Comparison of ENCODE assay signal across 8 cellular contexts in the genomic region with DNA sequence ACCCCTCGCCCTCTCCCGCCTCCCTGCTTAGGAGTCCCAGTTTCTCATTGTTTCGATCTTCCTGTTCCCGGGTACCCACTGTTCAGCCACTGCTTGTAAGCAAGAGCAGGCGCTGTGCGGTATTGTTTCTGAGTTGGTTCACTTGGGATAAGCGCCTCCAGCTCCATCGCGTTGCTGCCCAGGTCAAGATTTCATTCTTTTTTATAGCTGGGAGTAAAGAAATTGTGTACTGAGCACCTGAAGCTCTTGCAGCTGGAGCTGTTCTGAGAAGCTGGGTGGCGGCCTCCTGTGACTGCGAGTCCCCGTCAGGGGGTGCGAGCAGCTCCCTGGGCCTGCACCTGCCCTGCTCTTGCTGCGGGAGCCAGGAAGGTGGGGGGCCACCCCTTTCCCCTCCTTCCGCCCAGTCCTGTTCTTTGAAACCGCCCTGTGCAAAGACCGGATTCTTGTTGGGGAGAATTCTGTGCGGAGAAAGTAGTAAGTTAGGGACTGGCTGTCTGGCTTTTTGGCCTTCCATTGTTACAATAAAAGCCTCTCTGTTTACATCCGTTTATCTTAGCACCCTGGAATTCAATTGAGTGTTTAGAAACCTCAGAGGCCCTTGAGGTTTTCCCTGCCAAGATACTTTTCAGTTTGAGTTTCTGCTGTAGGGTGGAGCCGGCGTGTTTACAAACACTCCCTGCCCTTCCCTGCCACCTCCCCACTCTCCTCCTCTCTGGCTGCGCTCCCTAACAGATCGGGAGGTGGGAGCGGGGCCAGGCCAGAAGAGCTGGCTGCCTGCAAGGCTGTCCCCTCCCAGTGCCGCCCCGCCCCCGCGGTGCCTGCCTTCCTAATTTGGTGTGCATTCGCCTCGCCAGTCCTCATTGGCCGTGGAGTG. TPM values are rescaled to one million over a fixed set of nuclear protein-coding genes. Genes with fewer than 3 reads are reported as not detected.
DNase-seq lines count a peak whose midpoint lies in the region; ATAC-seq and TF ChIP-seq lines count a peak whose summit lies in the region.

No MANE protein-coding gene starts in this region.

- H3K9me3 Mint-ChIP-seq in activated naive CD4-positive, alpha-beta T cell treated with anti-CD3 and anti-CD28 coated beads, Interleukin-2, amount 50 U/mL, for 24 hours, result no peaks in the 10 kb centered on the region

- H3K4me1 Mint-ChIP-seq in activated naive CD4-positive, alpha-beta T cell treated with anti-CD3 and anti-CD28 coated beads, Interleukin-2, amount 50 U/mL, for 24 hours, result peaks cover 83% of the 10 kb centered on the region

- H3K4me2 ChIP-seq in DOHH2 (ENCODE audit: low read length) (peak overlapping the region; percentile 98), GM23248 (ENCODE audit: unreplicated experiment) (peak overlapping the region; percentile 83), Karpas-422 (ENCODE audit: low read depth, low read length, poor library complexity, severe bottlenecking) (peak overlapping the region; percentile 82)

- H3K9me3 ChIP-seq in DOHH2 (ENCODE audit: control insufficient read depth, insufficient read depth, low read length), result no peaks in the 10 kb centered on the region
- no peaks in the 10 kb centered on the region for H3K9me3 ChIP-seq in GM23248 (ENCODE audit: low read depth)
- no peaks in the 10 kb centered on the region for H3K9me3 ChIP-seq in Karpas-422 (ENCODE audit: low read length)
- H3K9me3 ChIP-seq in SJCRH30 (replicated peaks), result no peaks in the 10 kb centered on the region
- no peaks in the 10 kb centered on the region for H3K9me3 ChIP-seq in thoracic aorta

- H3K27me3 Mint-ChIP-seq in activated naive CD4-positive, alpha-beta T cell treated with anti-CD3 and anti-CD28 coated beads, Interleukin-2, amount 50 U/mL, for 24 hours, result no peaks in the 10 kb centered on the region

- H3K27ac ChIP-seq in DOHH2 (ENCODE audit: low read depth, low read length) (peak overlapping the region; percentile 90), GM23248 (peak overlapping the region; percentile 99), Karpas-422 (ENCODE audit: low read length) (peak overlapping the region; percentile 80), SJCRH30 (peak overlapping the region; percentile 36), thoracic aorta (peak overlapping the region; percentile 94 to 97)

- H3K27ac Mint-ChIP-seq in activated naive CD4-positive, alpha-beta T cell treated with anti-CD3 and anti-CD28 coated beads, Interleukin-2, amount 50 U/mL, for 24 hours, result peak overlapping the region; percentile 89

- H3K4me1 ChIP-seq in DOHH2 (ENCODE audit: control insufficient read depth, low read length), result peaks cover 53% of the 10 kb centered on the region
- H3K4me1 ChIP-seq in GM23248 (ENCODE audit: insufficient read depth), result peaks cover 19% of the 10 kb centered on the region
- H3K4me1 ChIP-seq in Karpas-422 (ENCODE audit: low read length), result peaks cover 31% of the 10 kb centered on the region
- peaks cover 16% of the 10 kb centered on the region for H3K4me1 ChIP-seq in SJCRH30
- peaks cover 29 to 43% of the 10 kb centered on the region in 2 donors for H3K4me1 ChIP-seq in thoracic aorta (ENCODE audit: control insufficient read depth in 1 of 2, low read depth in 2 of 2)

- H3K27me3 ChIP-seq in DOHH2 (ENCODE audit: control insufficient read depth, low read length), result no peaks in the 10 kb centered on the region
- no peaks in the 10 kb centered on the region for H3K27me3 ChIP-seq in GM23248 (replicated peaks; ENCODE audit: insufficient read depth)
- H3K27me3 ChIP-seq in Karpas-422 (ENCODE audit: low read length), result no peaks in the 10 kb centered on the region
- no peaks in the 10 kb centered on the region for H3K27me3 ChIP-seq in SJCRH30
- H3K27me3 ChIP-seq in thoracic aorta (replicated peaks; ENCODE audit: insufficient read depth), result no peaks in the 10 kb centered on the region

- H3K4me3 Mint-ChIP-seq in activated naive CD4-positive, alpha-beta T cell treated with anti-CD3 and anti-CD28 coated beads, Interleukin-2, amount 50 U/mL, for 24 hours, result peak overlapping the region; percentile 87

- H3K9me2 ChIP-seq in DOHH2 (replicated peaks; ENCODE audit: control insufficient read depth, low read length) (no peaks in the 10 kb centered on the region), GM23248 (ENCODE audit: insufficient read depth) (no peaks in the 10 kb centered on the region), Karpas-422 (replicated peaks; ENCODE audit: insufficient read depth, low read length) (no peaks in the 10 kb centered on the region)

- H2AFZ ChIP-seq in GM23248 (0 out of 2 replicates have a peak overlapping the region, but pooled peaks have one; percentile 14), Karpas-422 (ENCODE audit: low read length) (no peak overlapping the region)

- peaks cover 63% of the 10 kb centered on the region for H3K36me3 ChIP-seq in DOHH2 (ENCODE audit: control insufficient read depth, low read length)
- peaks cover 8% of the 10 kb centered on the region; the same call in 1 of the 2 replicates for H3K36me3 ChIP-seq in GM23248 (ENCODE audit: low read depth)
- 0 out of 2 replicates have a peak, but pooled peaks cover 4% of the 10 kb centered on the region for H3K36me3 ChIP-seq in Karpas-422 (ENCODE audit: insufficient read depth, low read length)
- peaks cover 2% of the 10 kb centered on the region; the same call in 1 of the 2 replicates for H3K36me3 ChIP-seq in SJCRH30
- H3K36me3 ChIP-seq in thoracic aorta, result peaks cover 3% of the 10 kb centered on the region

- H3K4me3 ChIP-seq in DOHH2 (ENCODE audit: low read length), result peak overlapping the region; percentile 75
- H3K4me3 ChIP-seq in GM23248, result peak overlapping the region; percentile 57
- peak overlapping the region; percentile 64 for H3K4me3 ChIP-seq in Karpas-422 (ENCODE audit: low read length)
- H3K4me3 ChIP-seq in SJCRH30, result peak overlapping the region; percentile 33
- H3K4me3 ChIP-seq in thoracic aorta, result peak overlapping the region; percentile 63

- 19 to 24% methylated on average over 23 to 31 of the region's 31 CpGs for WGBS in GM23248 (ENCODE audit: low coverage in 1 of 2, low lambda C conversion rate in 2 of 2, missing lambda C conversion rate in 2 of 2), 2 experiments

- H4K20me1 ChIP-seq in DOHH2 (ENCODE audit: control insufficient read depth, insufficient read depth, low read depth, low read length), result no peaks in the 10 kb centered on the region
- no peaks in the 10 kb centered on the region for H4K20me1 ChIP-seq in GM23248 (ENCODE audit: insufficient read depth)
- H4K20me1 ChIP-seq in Karpas-422 (ENCODE audit: insufficient read depth, low read depth, low read length), result peaks cover 4% of the 10 kb centered on the region; the same call in 1 of the 2 replicates

- H3K36me3 Mint-ChIP-seq in activated naive CD4-positive, alpha-beta T cell treated with anti-CD3 and anti-CD28 coated beads, Interleukin-2, amount 50 U/mL, for 24 hours, result peaks cover 15% of the 10 kb centered on the region

- H3K79me2 ChIP-seq in DOHH2 (ENCODE audit: control insufficient read depth, low read length), result peaks cover 70% of the 10 kb centered on the region
- peaks cover 81% of the 10 kb centered on the region for H3K79me2 ChIP-seq in GM23248 (ENCODE audit: insufficient read depth)
- peaks cover 80% of the 10 kb centered on the region for H3K79me2 ChIP-seq in Karpas-422 (ENCODE audit: low read length)

- peak overlapping the region; percentile 94 for H3K9ac ChIP-seq in GM23248
- H3K9ac ChIP-seq in Karpas-422 (ENCODE audit: low read length), result peak overlapping the region; percentile 71

- peaks cover 19% of the 10 kb centered on the region for H3F3A ChIP-seq in DOHH2 (ENCODE audit: control insufficient read depth, insufficient read depth)
- H3F3A ChIP-seq in GM23248 (ENCODE audit: insufficient read depth), result peaks cover 41% of the 10 kb centered on the region

- ATAC-seq in thoracic aorta (ENCODE audit: insufficient number of reproducible peaks, low FRiP score, low read depth), result peak; percentile 83

- DNase-seq in GM23248 (peak; percentile 100), Karpas-422 (peak; percentile 83), SJCRH30 (peak; percentile 98 to 99), glomerular endothelial cell (ENCODE audit: extremely low read depth, low read depth, low spot score) (peak; percentile 85), occipital lobe (lab: John Stamatoyannopoulos, UW) (peak; percentile 94), thoracic aorta (ENCODE audit: low spot score) (peak; percentile 93)

- TF ChIP-seq CTCF in DOHH2 (IDR thresholded peaks at IDR 0.05; ENCODE audit: low read depth, low read length, poor library complexity, severe bottlenecking), result peak; percentile 36
- TF ChIP-seq CTCF in thoracic aorta (IDR thresholded peaks at IDR 0.05), result no peak

- in situ Hi-C loops in GM23248 (cut with MboI), result no loop called here

RNA-seq across cellular contexts. Expression of gene AP5Z1, which starts 30.8 kb away (rescaled TPM):
- 44.5 and 48.7 TPM in 2 replicates for total RNA-seq in GM23248 (2014; rRNA removed; shearing (Covaris generic))
- polyA plus RNA-seq in GM23248 (2016; fragmentation: Nextera tagmentation; extraction: Ambion mirVana), result 31.1 and 31.2 TPM in 2 replicates
- total RNA-seq in Karpas-422 (2014; rRNA removed; shearing (Covaris generic); ENCODE audit: low replicate concordance), result 14.5 and 41.1 TPM in 2 replicates
- total RNA-seq in SJCRH30 (2014; rRNA removed; shearing (Covaris generic)), result 13.6 and 13.8 TPM in 2 replicates
- total RNA-seq in glomerular endothelial cell (60.9 and 76.0 TPM in 2 replicates), occipital lobe (14.7 TPM), thoracic aorta (10 to 100 TPM; 40.3 to 42.0 TPM)

Comparison
In these comparisons a context has a peak if more than half of its experiments do, and no peak if none do; other contexts are left out.
1. Peak in every context shown above with its lines: DNase-seq, ATAC-seq, H3K4me3 ChIP-seq and H3K27ac ChIP-seq.
2. H3K27ac ChIP-seq: peak in every context shown above with its lines; median percentile 99 in GM23248; 96 in thoracic aorta; 90 in DOHH2; 80 in Karpas-422; 36 in SJCRH30.